8 cellular contexts compared by ENCODE assay signal in genomic region chr22:40178417-40179409, GRCh38. TPM values are rescaled to one million over a fixed set of nuclear protein-coding genes. Genes with fewer than 3 reads are reported as not detected.
DNase-seq lines count a peak whose midpoint lies in the region; ATAC-seq, FAIRE-seq and TF ChIP-seq lines count a peak whose summit lies in the region.

No MANE protein-coding gene starts in this region.

- ATAC-seq in psoas muscle (peak in 3 of 4 donors; percentile 22 to 51 (median 27)), HG03521 (IDR thresholded peaks at IDR 0.05; ENCODE audit: unreplicated experiment) (no peak)

- peak overlapping the region; percentile 89 for H3K9ac ChIP-seq in OCI-LY1 (ENCODE audit: low read length)

- peak; percentile 76 for FAIRE-seq in GM19239 (lab: Jason Lieb, UNC)

- intact Hi-C loops in psoas muscle (cut with DNase I) = loop anchor here in 1 of 2 donors (5.0 kb wide), 2 partner anchors 131 to 169 kb away; partner anchors contain the start of gene ADSL

- peaks cover 9% of the 10 kb centered on the region; the same call in 1 of the 2 replicates for H3K36me3 ChIP-seq in OCI-LY1 (ENCODE audit: insufficient read depth, low read length)
- H3K36me3 ChIP-seq in right atrium auricular region = no peaks in the 10 kb centered on the region
- no peaks in the 10 kb centered on the region for H3K36me3 ChIP-seq in psoas muscle (ENCODE audit: insufficient read depth in 1 of 2, low read depth in 1 of 2)

- no peaks in the 10 kb centered on the region for H3K9me2 ChIP-seq in OCI-LY1 (ENCODE audit: low read depth, low read length)

- TF ChIP-seq CTCF in AG04450 (IDR thresholded peaks at IDR 0.05; ENCODE audit: low read depth, low read length) = no peak
- no peak for TF ChIP-seq CTCF in OCI-LY1 (IDR thresholded peaks at IDR 0.05; ENCODE audit: low read length)
- no peak for TF ChIP-seq CTCF in right atrium auricular region (IDR thresholded peaks at IDR 0.05)
- TF ChIP-seq CTCF in psoas muscle (IDR thresholded peaks at IDR 0.05) = no peak

- H4K20me1 ChIP-seq in OCI-LY1 (ENCODE audit: insufficient read depth, low read length) = no peaks in the 10 kb centered on the region

- WGBS in psoas muscle, 3 donors = 1 to 2% (median 2%) methylated on average over 17 of the region's 17 CpGs

- H3K9me3 ChIP-seq in AG04450 (ENCODE audit: control insufficient read depth, insufficient read depth, low read length) (no peaks in the 10 kb centered on the region), OCI-LY1 (ENCODE audit: low read length) (no peaks in the 10 kb centered on the region), right atrium auricular region (no peaks in the 10 kb centered on the region), psoas muscle (no peaks in the 10 kb centered on the region)

- H3K27ac ChIP-seq in AG04450 (ENCODE audit: low read depth, low read length) (peak overlapping the region; percentile 57), OCI-LY1 (ENCODE audit: low read depth, low read length, poor library complexity, severe bottlenecking) (peak overlapping the region; percentile 95), right atrium auricular region (peak overlapping the region; percentile 76 to 78), psoas muscle (peak overlapping the region; percentile 84)

- peak overlapping the region; percentile 92 for H3K4me3 ChIP-seq in AG04450 (ENCODE audit: low read depth, low read length)
- peak overlapping the region; percentile 72 for H3K4me3 ChIP-seq in OCI-LY1 (ENCODE audit: low read depth, low read length, poor library complexity, severe bottlenecking)
- H3K4me3 ChIP-seq in right atrium auricular region = peak overlapping the region; percentile 62 to 68
- peak overlapping the region; percentile 80 for H3K4me3 ChIP-seq in psoas muscle

- POLR2A ChIA-PET in AG04450 (lab: Yijun Ruan, JAX) = interaction anchor here (0.6 to 2.0 kb wide), 5 partner anchors 18 to 92 kb away, joined by 3 to 8 read pairs (median 4); no protein-coding TSS in a partner anchor

- CTCF ChIA-PET in AG04450 (lab: Charles Lee) = interaction anchor here (1.0 to 1.7 kb wide), 2 partner anchors 15 to 132 kb away, joined by 7 to 14 read pairs; no protein-coding TSS in a partner anchor

- peak overlapping the region; percentile 77 for H3K4me2 ChIP-seq in OCI-LY1 (ENCODE audit: low read length)

- DNase-seq in AG04450 (ENCODE audit: low read depth, low spot score) (no peak), GM19239 (ENCODE audit: insufficient read length, low spot score) (no peak), amniotic epithelial cell (ENCODE audit: low read depth) (peak; percentile 54), right atrium auricular region (ENCODE audit: low spot score) (no peak), psoas muscle (no peak), COR-L47 (lab: John Stamatoyannopoulos, UW) (no peak)

- H3F3A ChIP-seq in OCI-LY1 (ENCODE audit: insufficient read depth, low read length) = no peaks in the 10 kb centered on the region

- H3K27me3 ChIP-seq in AG04450 (ENCODE audit: control insufficient read depth, insufficient read depth, low read length) = no peaks in the 10 kb centered on the region
- no peaks in the 10 kb centered on the region for H3K27me3 ChIP-seq in OCI-LY1 (ENCODE audit: insufficient read depth, low read length)
- no peaks in the 10 kb centered on the region for H3K27me3 ChIP-seq in right atrium auricular region
- H3K27me3 ChIP-seq in psoas muscle (ENCODE audit: insufficient read depth in 3 of 3, low read length in 2 of 3) = no peaks in the 10 kb centered on the region

- H2AFZ ChIP-seq in OCI-LY1 (ENCODE audit: low read length) = no peak overlapping the region

- H3K79me2 ChIP-seq in OCI-LY1 (ENCODE audit: insufficient read depth, low read length) = peaks cover 57% of the 10 kb centered on the region

- H3K4me1 ChIP-seq in OCI-LY1 (ENCODE audit: insufficient read depth, low read length, severe bottlenecking) (peaks cover 66% of the 10 kb centered on the region), right atrium auricular region (peaks cover 0 to 74% of the 10 kb centered on the region in 2 donors), psoas muscle (peaks cover 72% of the 10 kb centered on the region)

RNA-seq across cellular contexts. Expression of gene TNRC6B, which starts 1.0 kb away (rescaled TPM):
- polyA plus RNA-seq in AG04450 (2011; rRNA removed) (6.6 and 7.6 TPM in 2 replicates), psoas muscle (10 to 100 TPM in 1 of 3 donors, 1 to 10 TPM in 2; 2.2 to 17.4 (median 2.5) TPM)
- polyA minus RNA-seq in AG04450 (2011; rRNA and poly(A)+ RNA removed) = 40.2 and 43.1 TPM in 2 replicates
- total RNA-seq in right atrium auricular region (10 to 100 TPM; 25.0 to 27.1 TPM), psoas muscle (10 to 100 TPM; 27.9 to 49.4 (median 32.6) TPM)
